Comparison of ENCODE assay signal across 27 cellular contexts in the genomic region with DNA sequence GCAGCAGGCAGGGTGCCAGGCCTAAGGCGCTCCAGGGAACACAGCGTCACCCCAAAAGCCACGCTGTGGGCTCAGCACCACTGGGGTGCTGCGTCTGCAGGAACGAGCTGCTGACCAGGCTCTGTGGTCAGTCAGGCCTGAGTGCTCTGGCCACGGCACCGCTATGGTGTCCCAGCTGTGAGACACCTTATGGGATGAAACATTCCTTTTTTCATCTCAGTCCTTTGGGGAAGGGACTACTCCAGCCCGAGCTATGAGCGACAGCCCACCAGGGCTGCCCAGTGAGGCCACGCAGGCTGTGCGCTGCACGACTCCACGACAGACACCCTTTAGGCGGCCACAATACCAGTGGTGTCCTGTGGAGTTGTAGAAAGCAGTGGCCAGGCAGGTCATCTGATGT.
"Had no signal": no experiment of that assay in that cellular context is flagged by ENCODE, and none has a peak within 500 bp of the region (broad histone marks: within the 10 kb centered on the region; RNA-seq: fewer than 3 reads in every experiment).

No MANE protein-coding gene starts in this region.

- ATAC-seq: activated T-cell treated with anti-CD3 and anti-CD28 coated beads, Interleukin-2, amount 50 U/mL, for 72 hours; body of pancreas; gastroesophageal sphincter had no signal

- H3K27ac ChIP-seq: body of pancreas, epithelial cell of prostate, esophagus squamous epithelium, gastroesophageal sphincter had no signal

- H3K27me3 ChIP-seq: body of pancreas had no signal

- H3K9me3 ChIP-seq: body of pancreas, esophagus squamous epithelium, gastroesophageal sphincter had no signal

- H3K4me1 ChIP-seq: body of pancreas, esophagus squamous epithelium, gastroesophageal sphincter had no signal

- H3K4me3 ChIP-seq: body of pancreas, esophagus squamous epithelium, gastroesophageal sphincter had no signal

- FAIRE-seq: colon, endometrium, endothelial cell of umbilical vein had no signal

- DNase-seq: activated CD4-positive, alpha-beta memory T cell treated with anti-CD3 and anti-CD28 coated beads, Interleukin-2, amount 10 ng/mL, durations not matched to agents 7 days and 5 days; activated CD4-positive, alpha-beta T cell treated with anti-CD3 and anti-CD28 coated beads for 1 hour; activated CD4-positive, alpha-beta T cell treated with anti-CD3 and anti-CD28 coated beads for 4 hours; activated CD4-positive, alpha-beta T cell treated with anti-CD3 and anti-CD28 coated beads, Interleukin-2, amount 10 ng/mL, durations not matched to agents 7 days and 5 days; activated CD4-positive, alpha-beta T cell treated with anti-CD3 and anti-CD28 coated beads, Interleukin-2, amount 50 U/mL, for 4 hours; activated CD8-positive, alpha-beta memory T cell treated with anti-CD3 and anti-CD28 coated beads, Interleukin-2, amount 50 U/mL, for 48 hours; activated gamma-delta T cell treated with Interleukin-2 at 50 U/mL for 16 hours; activated naive CD4-positive, alpha-beta T cell treated with anti-CD3 and anti-CD28 coated beads, Interleukin-2, amount 50 U/mL, for 16 hours; activated naive CD4-positive, alpha-beta T cell treated with Interleukin-2 at 50 U/mL for 16 hours; activated T-cell treated with anti-CD3 and anti-CD28 coated beads for 4 hours; activated T-cell treated with anti-CD3 and anti-CD28 coated beads, Interleukin-2, amount 50 U/mL, for 24 hours; activated T-cell treated with anti-CD3 and anti-CD28 coated beads, Interleukin-2, amount 50 U/mL, for 72 hours; amniotic stem cell; aorta; body of pancreas; caudate nucleus; cortex of kidney; dermis blood vessel endothelial cell; effector CD8-positive, alpha-beta T cell; esophagus squamous epithelium; foreskin melanocyte; T-helper 2 cell had no signal

- H3K36me3 ChIP-seq: esophagus squamous epithelium, gastroesophageal sphincter had no signal
